In genomic region chr1:50352428-50352827, GRCh38 we compare ENCODE assay signal across 17 cellular contexts.
DNase-seq lines count a peak whose midpoint lies in the region; ATAC-seq and TF ChIP-seq lines count a peak whose summit lies in the region.
"Had no signal": no experiment of that assay in that cellular context is flagged by ENCODE, and none has a peak within 500 bp of the region (broad histone marks: within the 10 kb centered on the region; RNA-seq: fewer than 3 reads in every experiment).

No MANE protein-coding gene starts in this region.

- WGBS in heart left ventricle, 4 donors, result 51 to 65% (median 59%) methylated on average over 2 of the region's 2 CpGs
- WGBS in upper lobe of left lung, 2 donors, result 75 to 81% methylated on average over 2 of the region's 2 CpGs

- H3K4me1 ChIP-seq in right atrium auricular region, result no peaks in the 10 kb centered on the region
- no peaks in the 10 kb centered on the region for H3K4me1 ChIP-seq in heart left ventricle
- no peaks in the 10 kb centered on the region for H3K4me1 ChIP-seq in tibial artery
- no peaks in the 10 kb centered on the region for H3K4me1 ChIP-seq in upper lobe of left lung
- H3K4me1 ChIP-seq in mucosa of descending colon (ENCODE audit: low read depth), result no peaks in the 10 kb centered on the region

- no peak for TF ChIP-seq EP300 in upper lobe of left lung (IDR thresholded peaks at IDR 0.05)

- H3K9me3 ChIP-seq in right atrium auricular region, result no peaks in the 10 kb centered on the region
- no peaks in the 10 kb centered on the region for H3K9me3 ChIP-seq in heart left ventricle
- H3K9me3 ChIP-seq in tibial artery, result no peaks in the 10 kb centered on the region
- H3K9me3 ChIP-seq in upper lobe of left lung, result no peaks in the 10 kb centered on the region
- no peaks in the 10 kb centered on the region for H3K9me3 ChIP-seq in mucosa of descending colon

- no peak overlapping the region for H3K4me3 ChIP-seq in right atrium auricular region
- H3K4me3 ChIP-seq in heart left ventricle, result no peak overlapping the region
- no peak overlapping the region for H3K4me3 ChIP-seq in fibroblast of pulmonary artery (replicated peaks; ENCODE audit: low read depth, low read length)
- H3K4me3 ChIP-seq in tibial artery, result no peak overlapping the region
- no peak overlapping the region for H3K4me3 ChIP-seq in upper lobe of left lung
- H3K4me3 ChIP-seq in mucosa of descending colon, result no peak overlapping the region
- H3K4me3 ChIP-seq: BLaER1, GM23248 had no signal

- H3K27ac ChIP-seq in right atrium auricular region (no peak overlapping the region), heart left ventricle (no peak overlapping the region), tibial artery (no peak overlapping the region), upper lobe of left lung (no peak overlapping the region)
- H3K27ac ChIP-seq: BLaER1, GM23248, HL-60 had no signal

- TF ChIP-seq CTCF in right atrium auricular region (IDR thresholded peaks at IDR 0.05) (no peak), heart left ventricle (IDR thresholded peaks at IDR 0.05) (no peak), fibroblast of pulmonary artery (IDR thresholded peaks at IDR 0.05; ENCODE audit: low read length, missing control alignments) (no peak), tibial artery (IDR thresholded peaks at IDR 0.05) (no peak), upper lobe of left lung (IDR thresholded peaks at IDR 0.05) (no peak), mucosa of descending colon (IDR thresholded peaks at IDR 0.05) (no peak)

- no peak for TF ChIP-seq POLR2A in heart left ventricle (IDR thresholded peaks at IDR 0.05)
- TF ChIP-seq POLR2A in upper lobe of left lung (IDR thresholded peaks at IDR 0.05), result no peak

- H3K36me3 ChIP-seq in right atrium auricular region (no peaks in the 10 kb centered on the region), heart left ventricle (no peaks in the 10 kb centered on the region), tibial artery (no peaks in the 10 kb centered on the region), upper lobe of left lung (no peaks in the 10 kb centered on the region), mucosa of descending colon (ENCODE audit: low read depth) (no peaks in the 10 kb centered on the region)
- H3K36me3 ChIP-seq: BLaER1 had no signal

- H3K27me3 ChIP-seq in right atrium auricular region (no peaks in the 10 kb centered on the region), heart left ventricle (peaks cover 0 to 29% (median 3%) of the 10 kb centered on the region in 9 donors), tibial artery (peaks cover 0 to 27% of the 10 kb centered on the region in 2 donors), upper lobe of left lung (no peaks in the 10 kb centered on the region)
- H3K27me3 ChIP-seq: BLaER1 had no signal

- ATAC-seq in heart left ventricle (no peak), upper lobe of left lung (ENCODE audit: low FRiP score in 2 of 2) (no peak), mucosa of descending colon (no peak)
- ATAC-seq: HCT116 had no signal

- intact Hi-C loops in heart left ventricle (cut with DNase I), result no loop called here
- intact Hi-C loops in tibial artery (cut with DNase I; ENCODE audit: low total_unique reads), result no loop called here
- intact Hi-C loops in mucosa of descending colon (cut with DNase I, micrococcal nuclease), result no loop called here

- DNase-seq in right atrium auricular region (ENCODE audit: low spot score) (peak; percentile 16), heart left ventricle (no peak), dermis blood vessel endothelial cell (peak; percentile 50), fibroblast of pulmonary artery (ENCODE audit: low read depth) (peak; percentile 72), renal cortical epithelial cell (ENCODE audit: low read depth) (peak; percentile 7), tibial artery (no peak), upper lobe of left lung (no peak), mucosa of descending colon (no peak)
- DNase-seq: 8988T; AML-193; CD8-positive, alpha-beta memory T cell; DMS53; GF-D8; GM23248 had no signal

Comparison
In these comparisons a context has a peak if more than half of its experiments do, and no peak if none do; other contexts are left out.
1. DNase-seq: peak in right atrium auricular region (single experiment), dermis blood vessel endothelial cell (single experiment), fibroblast of pulmonary artery (single experiment) and renal cortical epithelial cell (single experiment); none in heart left ventricle (0 of 5), tibial artery (0 of 2), upper lobe of left lung (0 of 2) and mucosa of descending colon (0 of 3).